In the genomic region with DNA sequence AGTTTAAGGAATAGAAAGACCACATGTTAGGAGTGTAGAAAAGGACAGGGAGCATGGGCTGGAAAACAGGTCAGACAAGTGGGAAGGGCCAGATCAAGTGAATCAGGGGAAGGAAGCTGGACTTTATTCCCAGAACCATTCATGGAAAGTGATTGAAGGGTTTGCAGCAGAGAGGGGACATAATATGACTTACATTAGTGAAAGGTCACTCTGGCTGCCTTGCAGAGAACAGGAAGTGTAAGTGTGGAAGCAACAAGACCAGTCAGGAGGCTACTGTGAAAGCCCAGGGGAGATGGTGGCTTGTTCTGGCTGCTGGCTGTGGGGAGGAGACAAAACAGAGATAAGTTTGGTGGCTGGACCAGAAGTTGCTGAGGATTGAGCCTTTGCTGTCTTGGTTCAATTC, we compare ENCODE assay signal across 8 cellular contexts.
DNase-seq lines count a peak whose midpoint lies in the region; ATAC-seq and TF ChIP-seq lines count a peak whose summit lies in the region.

No MANE protein-coding gene starts in this region.

- H3K9me3 Mint-ChIP-seq in Caco-2 (ENCODE audit: unreplicated experiment): no peaks in the 10 kb centered on the region
- H3K9me3 Mint-ChIP-seq in stimulated activated naive B cell treated with anti-CD40 and anti-IgM and Interleukin-4, amounts not matched to agents 10 μg/mL and 1 μg/mL and 100 μg/mL, for 72 hours: peaks cover 0 to 5% of the 10 kb centered on the region in 2 donors
- H3K9me3 Mint-ChIP-seq in stimulated activated naive CD8-positive, alpha-beta T cell treated with anti-CD3 and anti-CD28 coated beads, Interleukin-15, amount 100 ng/mL, for 72 hours: peaks cover 5 to 14% of the 10 kb centered on the region in 2 donors

- no TSS peak for BruUV-seq in Caco-2 (replicated peaks; lab: Mats Ljungman, UMichigan)

- CTCF ChIA-PET in Caco-2 (lab: Charles Lee): interaction anchor here (0.6 to 1.5 kb wide), 4 partner anchors 11 to 195 kb away, joined by 3 to 7 read pairs (median 4); a partner anchor contains a TSS

- H3K9ac ChIP-seq in duodenal mucosa (ENCODE audit: low read depth in 1 of 2, low read length in 2 of 2): peak overlapping the region in 1 of 2 donors; percentile 39

- POLR2A ChIA-PET in Caco-2 (lab: Charles Lee): no interaction called here

- no peaks in the 10 kb centered on the region for H3K9me3 ChIP-seq in Caco-2
- H3K9me3 ChIP-seq in duodenal mucosa (ENCODE audit: control insufficient read depth in 1 of 2, low read length in 2 of 2): no peaks in the 10 kb centered on the region

- H3K27me3 ChIP-seq in Caco-2 (replicated peaks; ENCODE audit: control insufficient read depth, insufficient read depth, low read length): no peaks in the 10 kb centered on the region
- no peaks in the 10 kb centered on the region for H3K27me3 ChIP-seq in duodenal mucosa (ENCODE audit: control insufficient read depth in 1 of 2, insufficient read depth in 2 of 2, low read length in 2 of 2)

- H3K4me3 Mint-ChIP-seq in Caco-2 (ENCODE audit: unreplicated experiment): peak overlapping the region; percentile 34
- peak overlapping the region; percentile 41 to 67 for H3K4me3 Mint-ChIP-seq in stimulated activated naive B cell treated with anti-CD40 and anti-IgM and Interleukin-4, amounts not matched to agents 10 μg/mL and 1 μg/mL and 100 μg/mL, for 72 hours
- H3K4me3 Mint-ChIP-seq in stimulated activated naive CD8-positive, alpha-beta T cell treated with anti-CD3 and anti-CD28 coated beads, Interleukin-15, amount 100 ng/mL, for 72 hours: no peak overlapping the region

- peaks cover 4% of the 10 kb centered on the region for H3K36me3 Mint-ChIP-seq in Caco-2 (ENCODE audit: insufficient read depth, unreplicated experiment)
- H3K36me3 Mint-ChIP-seq in stimulated activated naive B cell treated with anti-CD40 and anti-IgM and Interleukin-4, amounts not matched to agents 10 μg/mL and 1 μg/mL and 100 μg/mL, for 72 hours: peaks cover 18 to 24% of the 10 kb centered on the region in 2 donors

- H3K4me3 ChIP-seq in Caco-2 (ENCODE audit: low read depth, low read length) (no peak overlapping the region), duodenal mucosa (ENCODE audit: low read depth in 1 of 2, low read length in 2 of 2) (peak overlapping the region in 1 of 2 donors; percentile 18)

- peaks cover 46% of the 10 kb centered on the region for H3K4me1 ChIP-seq in Caco-2
- H3K4me1 ChIP-seq in duodenal mucosa (ENCODE audit: control insufficient read depth in 1 of 2, insufficient read depth in 2 of 2, low read length in 2 of 2): peaks cover 48 to 49% of the 10 kb centered on the region in 2 donors

- H3K27me3 Mint-ChIP-seq in Caco-2 (ENCODE audit: insufficient read depth, unreplicated experiment): no peaks in the 10 kb centered on the region
- no peaks in the 10 kb centered on the region for H3K27me3 Mint-ChIP-seq in stimulated activated naive B cell treated with anti-CD40 and anti-IgM and Interleukin-4, amounts not matched to agents 10 μg/mL and 1 μg/mL and 100 μg/mL, for 72 hours
- no peaks in the 10 kb centered on the region for H3K27me3 Mint-ChIP-seq in stimulated activated naive CD8-positive, alpha-beta T cell treated with anti-CD3 and anti-CD28 coated beads, Interleukin-15, amount 100 ng/mL, for 72 hours

- TF ChIP-seq CTCF in Caco-2 (IDR thresholded peaks at IDR 0.05; ENCODE audit: insufficient read depth in 1 of 2, low read depth in 1 of 2, low read length in 1 of 2, severe bottlenecking in 1 of 2, unreplicated experiment in 1 of 2): no peak

- intact Hi-C loops in Caco-2 (cut with micrococcal nuclease; ENCODE audit: unreplicated experiment): loop anchor here (1.0 to 2.0 kb wide), 2 partner anchors 14 to 48 kb away; no protein-coding TSS in a partner anchor

- DNase-seq in Caco-2 (peak; percentile 74 to 77), T-helper 9 cell (no peak)
- peak; percentile 80 for DNase-seq in stimulated activated naive B cell treated with anti-CD40 and anti-IgM and Interleukin-4, amounts not matched to agents 10 μg/mL and 1 μg/mL and 100 μg/mL, for 72 hours
- DNase-seq in stimulated activated naive CD8-positive, alpha-beta T cell treated with anti-CD3 and anti-CD28 coated beads, Interleukin-15, amount 100 ng/mL, for 72 hours: no peak
- DNase-seq in activated naive CD4-positive, alpha-beta T cell treated with anti-CD3 and anti-CD28 coated beads, Interleukin-2, amount 50 U/mL, for 16 hours: no peak

- peaks cover 31% of the 10 kb centered on the region for H3K4me1 Mint-ChIP-seq in Caco-2 (ENCODE audit: low read depth, unreplicated experiment)
- H3K4me1 Mint-ChIP-seq in stimulated activated naive B cell treated with anti-CD40 and anti-IgM and Interleukin-4, amounts not matched to agents 10 μg/mL and 1 μg/mL and 100 μg/mL, for 72 hours: peaks cover 48 to 61% of the 10 kb centered on the region in 2 donors
- peaks cover 46% of the 10 kb centered on the region for H3K4me1 Mint-ChIP-seq in stimulated activated naive CD8-positive, alpha-beta T cell treated with anti-CD3 and anti-CD28 coated beads, Interleukin-15, amount 100 ng/mL, for 72 hours

- H3K36me3 ChIP-seq in Caco-2 (ENCODE audit: control insufficient read depth, insufficient read depth, low read length): no peaks in the 10 kb centered on the region
- H3K36me3 ChIP-seq in duodenal mucosa (ENCODE audit: control insufficient read depth in 1 of 2, insufficient read depth in 2 of 2, low read length in 2 of 2): no peaks in the 10 kb centered on the region

- H3K27ac Mint-ChIP-seq in Caco-2 (ENCODE audit: unreplicated experiment): peak overlapping the region; percentile 87
- peak overlapping the region; percentile 88 for H3K27ac Mint-ChIP-seq in stimulated activated naive B cell treated with anti-CD40 and anti-IgM and Interleukin-4, amounts not matched to agents 10 μg/mL and 1 μg/mL and 100 μg/mL, for 72 hours
- H3K27ac Mint-ChIP-seq in stimulated activated naive CD8-positive, alpha-beta T cell treated with anti-CD3 and anti-CD28 coated beads, Interleukin-15, amount 100 ng/mL, for 72 hours: peak overlapping the region in 1 of 2 donors; percentile 50

- peak; percentile 83 for ATAC-seq in GM19452 (IDR thresholded peaks at IDR 0.05; ENCODE audit: unreplicated experiment)
- peak; percentile 74 for ATAC-seq in HG03521 (IDR thresholded peaks at IDR 0.05; ENCODE audit: unreplicated experiment)
- peak; percentile 94 to 95 for ATAC-seq in stimulated activated naive B cell treated with anti-CD40 and anti-IgM and Interleukin-4, amounts not matched to agents 10 μg/mL and 1 μg/mL and 100 μg/mL, for 72 hours (replicated peaks)
- ATAC-seq in stimulated activated naive CD8-positive, alpha-beta T cell treated with anti-CD3 and anti-CD28 coated beads, Interleukin-15, amount 100 ng/mL, for 72 hours: no peak

- H3K27ac ChIP-seq in duodenal mucosa (ENCODE audit: low read depth, low read length): peak overlapping the region; percentile 78

Comparison
In these comparisons a context has a peak if more than half of its experiments do, and no peak if none do; other contexts are left out.
1. DNase-seq: peak in Caco-2 (2 of 2) and stimulated activated naive B cell treated with anti-CD40 and anti-IgM and Interleukin-4, amounts not matched to agents 10 μg/mL and 1 μg/mL and 100 μg/mL, for 72 hours (single experiment); none in T-helper 9 cell (single experiment), stimulated activated naive CD8-positive, alpha-beta T cell treated with anti-CD3 and anti-CD28 coated beads, Interleukin-15, amount 100 ng/mL, for 72 hours (0 of 2) and activated naive CD4-positive, alpha-beta T cell treated with anti-CD3 and anti-CD28 coated beads, Interleukin-2, amount 50 U/mL, for 16 hours (single experiment).
2. H3K4me3 Mint-ChIP-seq: peak in Caco-2 (single experiment) and stimulated activated naive B cell treated with anti-CD40 and anti-IgM and Interleukin-4, amounts not matched to agents 10 μg/mL and 1 μg/mL and 100 μg/mL, for 72 hours (2 of 2); none in stimulated activated naive CD8-positive, alpha-beta T cell treated with anti-CD3 and anti-CD28 coated beads, Interleukin-15, amount 100 ng/mL, for 72 hours (0 of 2).